ENCODE assay signal across 1 cellular context in the genomic region with DNA sequence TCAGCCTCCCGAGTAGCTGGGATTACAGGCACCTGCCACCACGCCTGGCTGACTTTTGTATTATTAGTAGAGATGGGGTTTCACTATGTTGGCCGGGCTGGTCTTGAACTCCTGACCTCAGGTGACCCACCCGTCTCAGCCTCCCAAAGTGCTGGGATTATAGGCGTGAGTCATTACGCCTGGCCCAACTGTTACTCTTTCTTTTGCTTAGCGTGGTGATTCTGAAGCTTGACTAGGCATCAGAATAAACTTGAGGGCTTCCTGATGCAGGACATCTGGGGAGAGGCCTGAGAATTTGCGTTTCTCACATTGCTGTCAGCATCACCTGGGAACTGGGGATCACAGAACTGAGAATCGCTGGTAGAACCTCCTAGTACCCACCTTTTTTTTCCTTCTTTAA. TPM values are rescaled to one million over a fixed set of nuclear protein-coding genes. Genes with fewer than 3 reads are reported as not detected.
"Had no signal": no experiment of that assay in that cellular context is flagged by ENCODE, and none has a peak within 500 bp of the region (broad histone marks: within the 10 kb centered on the region; RNA-seq: fewer than 3 reads in every experiment).

No MANE protein-coding gene starts in this region.

RNA-seq across cellular contexts. Expression of a gene that starts 26.3 kb away (rescaled TPM):
- total RNA-seq: pulmonary artery endothelial cell had no signal
